In genomic region chr3:127171721-127172120, GRCh38 we compare ENCODE assay signal across 23 cellular contexts. TPM values are rescaled to one million over a fixed set of nuclear protein-coding genes. Genes with fewer than 3 reads are reported as not detected.
"Had no signal": no experiment of that assay in that cellular context is flagged by ENCODE, and none has a peak within 500 bp of the region (broad histone marks: within the 10 kb centered on the region; RNA-seq: fewer than 3 reads in every experiment).

No MANE protein-coding gene starts in this region.

- H3K27ac ChIP-seq: heart left ventricle, left ventricle myocardium inferior, lower lobe of right lung, psoas muscle, right lobe of liver, testis, tibial nerve had no signal

- H3K9me3 ChIP-seq: heart left ventricle, left ventricle myocardium inferior, lower lobe of right lung, psoas muscle, right lobe of liver, testis had no signal

- DNase-seq: caudate nucleus; effector memory CD4-positive, alpha-beta T cell; heart left ventricle; hippocampal formation; left ventricle myocardium inferior; lower lobe of right lung; mesenchymal stem cell; naive B cell; psoas muscle; retina; right lobe of liver; stimulated activated CD4-positive, alpha-beta T cell treated with anti-CD3 and anti-CD28 coated beads, Interleukin-4, amount 100 ng/mL, for 24 hours; stimulated activated naive B cell treated with anti-CD40 and anti-IgM and Interleukin-4, amounts not matched to agents 10 μg/mL and 1 μg/mL and 100 μg/mL, for 72 hours; stimulated activated naive CD8-positive, alpha-beta T cell treated with anti-CD3 and anti-CD28 coated beads, Interleukin-15, amount 100 ng/mL, for 72 hours; testis had no signal

- H3K4me1 ChIP-seq: lower lobe of right lung, right lobe of liver, testis, tibial nerve had no signal

- H3K36me3 ChIP-seq: heart left ventricle, left ventricle myocardium inferior, lower lobe of right lung, right lobe of liver, tibial nerve had no signal

- H3K4me3 Mint-ChIP-seq: naive B cell; stimulated activated naive B cell treated with anti-CD40 and anti-IgM and Interleukin-4, amounts not matched to agents 10 μg/mL and 1 μg/mL and 100 μg/mL, for 72 hours; stimulated activated naive CD8-positive, alpha-beta T cell treated with anti-CD3 and anti-CD28 coated beads, Interleukin-15, amount 100 ng/mL, for 72 hours had no signal

- H3K9me3 Mint-ChIP-seq: stimulated activated naive CD8-positive, alpha-beta T cell treated with anti-CD3 and anti-CD28 coated beads, Interleukin-15, amount 100 ng/mL, for 72 hours had no signal

- H3K27ac Mint-ChIP-seq: naive B cell; stimulated activated naive B cell treated with anti-CD40 and anti-IgM and Interleukin-4, amounts not matched to agents 10 μg/mL and 1 μg/mL and 100 μg/mL, for 72 hours; stimulated activated naive CD8-positive, alpha-beta T cell treated with anti-CD3 and anti-CD28 coated beads, Interleukin-15, amount 100 ng/mL, for 72 hours had no signal

- H3K4me1 Mint-ChIP-seq: stimulated activated naive B cell treated with anti-CD40 and anti-IgM and Interleukin-4, amounts not matched to agents 10 μg/mL and 1 μg/mL and 100 μg/mL, for 72 hours; stimulated activated naive CD8-positive, alpha-beta T cell treated with anti-CD3 and anti-CD28 coated beads, Interleukin-15, amount 100 ng/mL, for 72 hours had no signal

- H3K4me3 ChIP-seq: heart left ventricle, left ventricle myocardium inferior, lower lobe of right lung, psoas muscle, right lobe of liver, testis, tibial nerve had no signal

- H3K36me3 Mint-ChIP-seq: naive B cell; stimulated activated naive B cell treated with anti-CD40 and anti-IgM and Interleukin-4, amounts not matched to agents 10 μg/mL and 1 μg/mL and 100 μg/mL, for 72 hours had no signal

- ATAC-seq: esophagus mucosa; heart left ventricle; lower lobe of right lung; psoas muscle; right lobe of liver; stimulated activated naive B cell treated with anti-CD40 and anti-IgM and Interleukin-4, amounts not matched to agents 10 μg/mL and 1 μg/mL and 100 μg/mL, for 72 hours; stimulated activated naive CD8-positive, alpha-beta T cell treated with anti-CD3 and anti-CD28 coated beads, Interleukin-15, amount 100 ng/mL, for 72 hours had no signal

- H3K27me3 ChIP-seq: right lobe of liver, testis had no signal

RNA-seq across cellular contexts. Expression of gene PRR23E, which starts 21.2 kb away (rescaled TPM):
- total RNA-seq: esophagus mucosa, fibroblast of lung, frontal cortex, glomerular endothelial cell, heart left ventricle, left ventricle myocardium inferior, lower lobe of right lung, omental fat pad, psoas muscle, right lobe of liver, subcutaneous adipose tissue, tibial nerve, urinary bladder had no signal
- polyA plus RNA-seq: fibroblast of lung, heart left ventricle, psoas muscle, urinary bladder had no signal
